ENCODE assay signal across 8 cellular contexts in the genomic region with DNA sequence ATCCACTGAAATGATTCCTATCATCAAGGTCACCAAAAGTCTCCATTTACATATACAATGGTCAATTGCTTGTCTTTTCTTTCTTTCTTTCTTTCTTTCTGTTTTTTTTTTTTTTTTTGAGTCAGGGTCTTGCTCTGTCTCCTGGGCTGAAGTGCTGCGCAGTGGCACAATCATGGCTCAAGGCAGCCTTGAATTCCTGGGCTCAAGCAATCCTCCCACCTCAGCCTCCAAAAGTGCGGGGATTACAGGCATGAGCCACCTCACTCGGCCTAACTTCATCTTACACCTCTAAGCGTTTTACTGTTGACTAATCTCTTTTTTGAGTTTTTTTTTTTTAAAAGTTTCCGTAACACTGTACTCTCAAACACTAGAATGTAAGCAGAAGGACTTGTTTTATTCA. TPM values are rescaled to one million over a fixed set of nuclear protein-coding genes. Genes with fewer than 3 reads are reported as not detected.
DNase-seq lines count a peak whose midpoint lies in the region; ATAC-seq, FAIRE-seq and TF ChIP-seq lines count a peak whose summit lies in the region.

No MANE protein-coding gene starts in this region.

- H3K27me3 Mint-ChIP-seq in naive thymus-derived CD4-positive, alpha-beta T cell = no peaks in the 10 kb centered on the region

- H3K4me3 ChIP-seq in AG10803 (ENCODE audit: low read length) = peak overlapping the region; percentile 98
- peak overlapping the region; percentile 81 for H3K4me3 ChIP-seq in LNCaP clone FGC (ENCODE audit: low read depth, low read length)
- H3K4me3 ChIP-seq in coronary artery = peak overlapping the region; percentile 92
- peak overlapping the region; percentile 97 for H3K4me3 ChIP-seq in naive thymus-derived CD4-positive, alpha-beta T cell (ENCODE audit: low read length)

- H3K4me3 Mint-ChIP-seq in naive thymus-derived CD4-positive, alpha-beta T cell = peak overlapping the region; percentile 93 to 99 (median 98)

- POLR2A ChIA-PET in naive thymus-derived CD4-positive, alpha-beta T cell (lab: Charles Lee) = interaction anchor here (1.4 to 2.8 kb wide), 4 partner anchors 9 to 149 kb away, joined by 6 to 49 read pairs (median 14); partner anchors contain the start of genes ATAD2B, FKBP1B and WDCP

- H3K9me3 ChIP-seq in naive thymus-derived CD4-positive, alpha-beta T cell (ENCODE audit: control insufficient read depth in 2 of 3, low read length in 3 of 3) = no peaks in the 10 kb centered on the region

- peaks cover 13 to 21% of the 10 kb centered on the region in 2 donors for H3K4me1 ChIP-seq in naive thymus-derived CD4-positive, alpha-beta T cell (ENCODE audit: control insufficient read depth in 2 of 2, insufficient read depth in 2 of 2, low read length in 2 of 2)

- H3K27ac ChIP-seq in coronary artery = peak overlapping the region in 1 of 2 donors; percentile 100
- H3K27ac ChIP-seq in naive thymus-derived CD4-positive, alpha-beta T cell (ENCODE audit: low read depth, low read length) = peak overlapping the region; percentile 78

- H3K9me3 Mint-ChIP-seq in naive thymus-derived CD4-positive, alpha-beta T cell = no peaks in the 10 kb centered on the region

- peaks cover 3 to 21% (median 4%) of the 10 kb centered on the region in 3 experiments for H3K36me3 ChIP-seq in naive thymus-derived CD4-positive, alpha-beta T cell (ENCODE audit: control insufficient read depth in 2 of 3, insufficient read depth in 3 of 3, low read length in 3 of 3)

- TF ChIP-seq CTCF in AG10803 (conservative IDR thresholded peaks at IDR 0.05; ENCODE audit: low read length) = no peak
- TF ChIP-seq CTCF in LNCaP clone FGC (IDR thresholded peaks at IDR 0.05; ENCODE audit: control insufficient read depth, extremely low read depth, insufficient read depth) = no peak
- TF ChIP-seq CTCF in coronary artery (IDR thresholded peaks at IDR 0.05) = no peak

- DNase-seq in AG10803 (ENCODE audit: low read depth) (no peak), LNCaP clone FGC (ENCODE audit: low read depth) (no peak), coronary artery (ENCODE audit: low spot score) (peak; percentile 40), GM19239 (ENCODE audit: insufficient read length, low spot score) (no peak), NCI-H187 treated with DMSO at 0.1 percent for 48 hours (lab: John Stamatoyannopoulos, UW) (no peak), NCI-H2196 treated with DMSO at 0.1 percent for 48 hours (lab: John Stamatoyannopoulos, UW; ENCODE audit: unreplicated experiment) (no peak)
- DNase-seq in naive thymus-derived CD4-positive, alpha-beta T cell = no peak

- no peak for ATAC-seq in naive thymus-derived CD4-positive, alpha-beta T cell
- ATAC-seq in HG02763 (IDR thresholded peaks at IDR 0.05; ENCODE audit: unreplicated experiment) = no peak

- FAIRE-seq in GM19239 (lab: Jason Lieb, UNC) = no peak

- intact Hi-C loops in naive thymus-derived CD4-positive, alpha-beta T cell (cut with micrococcal nuclease) = loop anchor here (5.0 kb wide), 4 partner anchors 543 to 1957 kb away; partner anchors contain the start of genes DTNB (in 1 of the 2) and RAB10 (in 1 of the 2)

- H3K36me3 Mint-ChIP-seq in naive thymus-derived CD4-positive, alpha-beta T cell = peaks cover 0 to 12% (median 4%) of the 10 kb centered on the region in 5 donors

- CTCF ChIA-PET in naive thymus-derived CD4-positive, alpha-beta T cell (lab: Charles Lee) = interaction anchor here (1.8 kb wide), 1 partner anchor 28 kb away, joined by 8 read pairs; the partner anchor contains the start of gene WDCP

- peak overlapping the region; percentile 96 to 99 (median 99) for H3K27ac Mint-ChIP-seq in naive thymus-derived CD4-positive, alpha-beta T cell

- H3K4me1 Mint-ChIP-seq in naive thymus-derived CD4-positive, alpha-beta T cell = peaks cover 14 to 47% (median 42%) of the 10 kb centered on the region in 7 donors

- no peaks in the 10 kb centered on the region for H3K27me3 ChIP-seq in naive thymus-derived CD4-positive, alpha-beta T cell (ENCODE audit: control insufficient read depth in 2 of 2, insufficient read depth in 2 of 2, low read length in 2 of 2)

RNA-seq across cellular contexts. Expression of gene SF3B6, which starts 0.9 kb away (rescaled TPM):
- total RNA-seq in naive thymus-derived CD4-positive, alpha-beta T cell = 100 to 1,000 TPM in 1 of 5 experiments, 10 to 100 TPM in 4; 42.4 to 100 (median 49.7) TPM
- polyA plus RNA-seq in naive thymus-derived CD4-positive, alpha-beta T cell = 100 to 1,000 TPM; 114 to 231 TPM

RNA-seq across cellular contexts. Expression of gene TP53I3, which starts 9.4 kb away (rescaled TPM):
- total RNA-seq in naive thymus-derived CD4-positive, alpha-beta T cell = 1 to 10 TPM in 3 of 5 experiments, under 1 TPM in 2; 0.49 to 5.0 (median 1.7) TPM
- under 1 TPM in 1 of 2 donors, not detected in 1; 0.24 TPM for polyA plus RNA-seq in naive thymus-derived CD4-positive, alpha-beta T cell

RNA-seq across cellular contexts. Expression of gene FKBP1B, which starts 25.7 kb away (rescaled TPM):
- total RNA-seq in naive thymus-derived CD4-positive, alpha-beta T cell = 1 to 10 TPM in 1 of 5 experiments, not detected in 4; 2.7 TPM
- polyA plus RNA-seq in naive thymus-derived CD4-positive, alpha-beta T cell = not detected

RNA-seq across cellular contexts. Expression of gene WDCP, which starts 28.1 kb away (rescaled TPM):
- 10 to 100 TPM in 3 of 5 experiments, 1 to 10 TPM in 2; 3.9 to 22.1 (median 17.8) TPM for total RNA-seq in naive thymus-derived CD4-positive, alpha-beta T cell
- polyA plus RNA-seq in naive thymus-derived CD4-positive, alpha-beta T cell = 1 to 10 TPM; 4.4 to 9.4 TPM

RNA-seq across cellular contexts. Expression of gene PFN4, which starts 47.9 kb away (rescaled TPM):
- total RNA-seq in naive thymus-derived CD4-positive, alpha-beta T cell = not detected
- not detected for polyA plus RNA-seq in naive thymus-derived CD4-positive, alpha-beta T cell
